ENCODE assay signal across 22 cellular contexts in genomic region chr5:82178378-82178777, GRCh38.
A peak's percentile ranks its signal among the peaks of the same experiment; 100 is the strongest.
DNase-seq lines count a peak whose midpoint lies in the region; ATAC-seq, FAIRE-seq and TF ChIP-seq lines count a peak whose summit lies in the region.
"Had no signal": no experiment of that assay in that cellular context is flagged by ENCODE, and none has a peak within 500 bp of the region (broad histone marks: within the 10 kb centered on the region; RNA-seq: fewer than 3 reads in every experiment).

No MANE protein-coding gene starts in this region.

- H3K4me3 ChIP-seq in CD8-positive, alpha-beta T cell (ENCODE audit: low read depth, low read length), result no peak overlapping the region
- no peak overlapping the region for H3K4me3 ChIP-seq in IMR-90 (ENCODE audit: insufficient read depth, low read depth, low read length)
- H3K4me3 ChIP-seq in H1 (ENCODE audit: extremely low read depth in 1 of 4, insufficient read depth in 2 of 4, low read depth in 3 of 4, low read length in 4 of 4), result no peak overlapping the region
- H3K4me3 ChIP-seq: BLaER1, GM12878 had no signal

- no peaks in the 10 kb centered on the region for H3K27me3 Mint-ChIP-seq in CD8-positive, alpha-beta T cell (ENCODE audit: low read depth)
- H3K27me3 Mint-ChIP-seq: B cell; CD4-positive, CD25-positive, alpha-beta regulatory T cell; CD8-positive, alpha-beta memory T cell had no signal

- H3K9me3 Mint-ChIP-seq in CD8-positive, alpha-beta T cell, result no peaks in the 10 kb centered on the region
- H3K9me3 Mint-ChIP-seq: CD8-positive, alpha-beta memory T cell had no signal

- H3K4me1 ChIP-seq in CD8-positive, alpha-beta T cell (ENCODE audit: insufficient read depth, low read length), result no peaks in the 10 kb centered on the region
- H3K4me1 ChIP-seq in IMR-90 (ENCODE audit: control insufficient read depth, insufficient read depth, low read length) (peaks cover 2% of the 10 kb centered on the region; the same call in 1 of the 2 replicates), H1 (replicated peaks in 1 of 4; ENCODE audit: control insufficient read depth in 3 of 4, insufficient read depth in 4 of 4, low read length in 3 of 4) (no peaks in the 10 kb centered on the region)
- H3K4me1 ChIP-seq: BLaER1 had no signal

- peak overlapping the region; percentile 16 for H3K27ac Mint-ChIP-seq in CD8-positive, alpha-beta T cell
- H3K27ac Mint-ChIP-seq: B cell; CD4-positive, CD25-positive, alpha-beta regulatory T cell had no signal

- H3K56ac ChIP-seq in IMR-90 (ENCODE audit: extremely low read depth, insufficient read depth, low read length), result no peak overlapping the region
- H3K56ac ChIP-seq in H1 (replicated peaks; ENCODE audit: insufficient read length, low read depth, low read length), result no peak overlapping the region

- H3K9me1 ChIP-seq in IMR-90 (ENCODE audit: insufficient read depth, low read length), result 0 out of 2 replicates have a peak, but pooled peaks cover 2% of the 10 kb centered on the region

- no peak overlapping the region for H3K27ac ChIP-seq in CD8-positive, alpha-beta T cell (ENCODE audit: low read depth, low read length)
- H3K27ac ChIP-seq in IMR-90 (ENCODE audit: insufficient read depth, low read length) (no peak overlapping the region), H1 (ENCODE audit: low read depth, low read length) (no peak overlapping the region)
- H3K27ac ChIP-seq: BLaER1, C4-2B had no signal

- H3K4me2 ChIP-seq in IMR-90 (ENCODE audit: low read depth, low read length), result no peak overlapping the region
- H3K4me2 ChIP-seq in H1 (ENCODE audit: insufficient read depth in 1 of 2, low read depth in 2 of 2, low read length in 2 of 2), result no peak overlapping the region
- H3K4me2 ChIP-seq: BLaER1 had no signal

- in situ Hi-C loops in IMR-90 (cut with MboI; ENCODE audit: low sequenced_read_pairs), result no loop called here

- H3K79me2 ChIP-seq in H1 (ENCODE audit: control insufficient read depth in 1 of 2, insufficient read depth in 2 of 2, low read length in 2 of 2), result no peaks in the 10 kb centered on the region

- WGBS in IMR-90 (ENCODE audit: extremely low coverage in 2 of 2, insufficient read length in 1 of 2), 2 experiments, result no CpG with 5 or more reads among the region's 3 CpGs
- 97% methylated on average over 3 of the region's 3 CpGs; no CpG with 5 or more reads in 1 of the 2 experiments for WGBS in H1 (ENCODE audit: extremely low coverage in 1 of 2, insufficient coverage in 1 of 2, insufficient read length in 1 of 2, insufficient replicate concordance in 2 of 2, low coverage in 1 of 2, low lambda C conversion rate in 2 of 2, missing lambda C conversion rate in 1 of 2), 2 experiments

- H4K8ac ChIP-seq in IMR-90 (ENCODE audit: low read depth in 2 of 2, low read length in 2 of 2), result no peak overlapping the region
- no peak overlapping the region for H4K8ac ChIP-seq in H1 (ENCODE audit: extremely low read depth, insufficient read depth, low read length)

- H4K91ac ChIP-seq in IMR-90 (ENCODE audit: insufficient read depth, low read depth, low read length) (no peak overlapping the region), H1 (replicated peaks; ENCODE audit: insufficient read length, low read length) (no peak overlapping the region)

- no peak for TF ChIP-seq CTCF in CD8-positive, alpha-beta T cell (IDR thresholded peaks at IDR 0.05)
- TF ChIP-seq CTCF in IMR-90 (conservative IDR thresholded peaks at IDR 0.05; ENCODE audit: low read depth, low read length) (no peak), H1 (IDR thresholded peaks at IDR 0.05; ENCODE audit: control extremely low read depth in 1 of 3, insufficient read depth in 1 of 3, low read depth in 1 of 3, low read length in 3 of 3) (no peak)

- H3K4ac ChIP-seq in IMR-90 (ENCODE audit: low read depth, low read length) (no peak overlapping the region), H1 (replicated peaks; ENCODE audit: insufficient read length, low read depth, low read length) (no peak overlapping the region)

- H2BK120ac ChIP-seq in IMR-90 (ENCODE audit: low read depth, low read length) (no peak overlapping the region), H1 (replicated peaks; ENCODE audit: low read depth, low read length) (no peak overlapping the region)

- POLR2A ChIA-PET in CD8-positive, alpha-beta T cell (lab: Charles Lee), result no interaction called here
- POLR2A ChIA-PET in IMR-90 (lab: Charles Lee; ENCODE audit: unreplicated experiment), result no interaction called here
- POLR2A ChIA-PET in H1 (lab: Charles Lee; ENCODE audit: partially characterized antibody), result interaction anchor here (0.7 kb wide), 1 partner anchor 380 kb away, joined by 4 read pairs; no protein-coding TSS in a partner anchor

- no peak overlapping the region for H3K23ac ChIP-seq in IMR-90 (ENCODE audit: low read depth, low read length)
- H3K23ac ChIP-seq in H1 (ENCODE audit: insufficient read length), result no peak overlapping the region

- H2BK20ac ChIP-seq in IMR-90 (ENCODE audit: low read depth, low read length), result no peak overlapping the region
- no peak overlapping the region for H2BK20ac ChIP-seq in H1 (ENCODE audit: low read length)

- no peak for TF ChIP-seq EP300 in H1 (IDR thresholded peaks at IDR 0.05; ENCODE audit: borderline replicate concordance in 1 of 2, low read depth in 2 of 2, low read length in 2 of 2)

- no peak overlapping the region for H2BK15ac ChIP-seq in IMR-90 (ENCODE audit: low read depth, low read length)
- H2BK15ac ChIP-seq in H1 (ENCODE audit: low read length), result no peak overlapping the region

- H4K5ac ChIP-seq in IMR-90 (ENCODE audit: low read depth, low read length) (no peak overlapping the region), H1 (ENCODE audit: insufficient read length, low read depth, low read length) (no peak overlapping the region)

- TF ChIP-seq POLR2A in IMR-90 (IDR thresholded peaks at IDR 0.05; ENCODE audit: low read depth, low read length), result no peak
- TF ChIP-seq POLR2A in H1 (IDR thresholded peaks at IDR 0.05; ENCODE audit: control extremely low read depth in 1 of 2, low read depth in 2 of 2, low read length in 2 of 2), result no peak

- H4K20me1 ChIP-seq in IMR-90 (ENCODE audit: insufficient read depth, low read length), result no peaks in the 10 kb centered on the region
- H4K20me1 ChIP-seq in H1 (replicated peaks in 1 of 2; ENCODE audit: control insufficient read depth in 1 of 2, insufficient read depth in 2 of 2, low read length in 2 of 2), result no peaks in the 10 kb centered on the region
- H4K20me1 ChIP-seq: BLaER1 had no signal

- no peak overlapping the region for H3K4me3 Mint-ChIP-seq in CD8-positive, alpha-beta T cell
- H3K4me3 Mint-ChIP-seq: B cell; CD4-positive, CD25-positive, alpha-beta regulatory T cell; CD8-positive, alpha-beta memory T cell had no signal

- peaks cover 21% of the 10 kb centered on the region for H3K36me3 Mint-ChIP-seq in CD8-positive, alpha-beta T cell

- H3K9ac ChIP-seq in IMR-90 (ENCODE audit: low read depth, low read length) (no peak overlapping the region), H1 (replicated peaks in 1 of 4; ENCODE audit: extremely low read depth in 1 of 4, low read depth in 3 of 4, low read length in 3 of 4) (no peak overlapping the region)
- H3K9ac ChIP-seq: BLaER1 had no signal

- H2AK5ac ChIP-seq in IMR-90 (ENCODE audit: low read depth, low read length) (no peak overlapping the region), H1 (ENCODE audit: low read depth, low read length) (no peak overlapping the region)

- H3K36me3 ChIP-seq in CD8-positive, alpha-beta T cell (ENCODE audit: insufficient read depth, low read length), result no peaks in the 10 kb centered on the region
- H3K36me3 ChIP-seq in IMR-90 (ENCODE audit: control insufficient read depth, insufficient read depth, low read length) (no peaks in the 10 kb centered on the region), H1 (ENCODE audit: control insufficient read depth in 2 of 4, insufficient read depth in 4 of 4, low read length in 3 of 4) (no peaks in the 10 kb centered on the region; a peak in 1 of 8 replicates)

- peaks cover 6% of the 10 kb centered on the region for H3K4me1 Mint-ChIP-seq in CD8-positive, alpha-beta T cell (ENCODE audit: low read depth)
- H3K4me1 Mint-ChIP-seq: CD4-positive, CD25-positive, alpha-beta regulatory T cell had no signal

- CTCF ChIA-PET in CD8-positive, alpha-beta T cell (lab: Charles Lee), result interaction anchor here (1.1 to 1.2 kb wide), 2 partner anchors 13 kb away, joined by 3 read pairs; no protein-coding TSS in a partner anchor
- CTCF ChIA-PET in IMR-90 (lab: Yijun Ruan, JAX), result no interaction called here
- CTCF ChIA-PET in H1 (lab: Charles Lee; ENCODE audit: partially characterized antibody), result interaction anchor here (0.7 to 8.1 kb wide), 7 partner anchors 11 to 886 kb away, joined by 3 to 62 read pairs (median 4); no protein-coding TSS in a partner anchor

- no peak overlapping the region for H2AK9ac ChIP-seq in IMR-90 (replicated peaks; ENCODE audit: low read depth, low read length, poor library complexity)

- ATAC-seq in CD8-positive, alpha-beta T cell, result no peak
- ATAC-seq in IMR-90 (ENCODE audit: low read depth) (no peak), Right ventricle myocardium superior (ENCODE audit: poor library complexity) (no peak)
- ATAC-seq: GM12878 had no signal

- H3K27me3 ChIP-seq in CD8-positive, alpha-beta T cell (ENCODE audit: insufficient read depth, low read length), result no peaks in the 10 kb centered on the region
- H3K27me3 ChIP-seq in IMR-90 (ENCODE audit: control insufficient read depth, insufficient read depth, low read length), result no peaks in the 10 kb centered on the region
- peaks cover 0 to 1% (median 0%) of the 10 kb centered on the region in 4 experiments; a peak in 1 of 7 replicates for H3K27me3 ChIP-seq in H1 (replicated peaks in 1 of 4; ENCODE audit: control insufficient read depth in 3 of 4, extremely low read depth in 1 of 4, insufficient read depth in 3 of 4, low read length in 3 of 4)
- H3K27me3 ChIP-seq: BLaER1 had no signal

- intact Hi-C loops in CD8-positive, alpha-beta T cell (cut with DNase I, micrococcal nuclease), result no loop called here
- intact Hi-C loops in IMR-90 (cut with micrococcal nuclease) (no loop called here), Right ventricle myocardium superior (cut with DNase I) (no loop called here)

- no peaks in the 10 kb centered on the region for H3K79me1 ChIP-seq in IMR-90 (ENCODE audit: low read depth in 1 of 2, low read length in 2 of 2)
- H3K79me1 ChIP-seq in H1 (ENCODE audit: low read depth, low read length), result no peaks in the 10 kb centered on the region

- dilution Hi-C loops in IMR-90 (cut with HindIII; ENCODE audit: low sequenced_read_pairs, unreplicated experiment), result no loop called here

- H2BK5ac ChIP-seq in IMR-90 (ENCODE audit: low read depth, low read length, poor library complexity, severe bottlenecking), result no peak overlapping the region
- H2BK5ac ChIP-seq in H1 (ENCODE audit: low read depth, low read length), result no peak overlapping the region

- H3K23me2 ChIP-seq in H1 (ENCODE audit: low read depth, low read length), result no peaks in the 10 kb centered on the region

- BruUV-seq in IMR-90 (replicated peaks; lab: Mats Ljungman, UMichigan), result no TSS peak

- H3K9me3 ChIP-seq in CD8-positive, alpha-beta T cell (ENCODE audit: low read length), result no peaks in the 10 kb centered on the region
- H3K9me3 ChIP-seq in IMR-90 (ENCODE audit: control insufficient read depth, insufficient read depth, low read length), result no peaks in the 10 kb centered on the region
- no peaks in the 10 kb centered on the region for H3K9me3 ChIP-seq in H1 (ENCODE audit: insufficient read depth in 2 of 2, low read depth in 1 of 2, low read length in 1 of 2)
- H3K9me3 ChIP-seq: BLaER1 had no signal

- H3K18ac ChIP-seq in IMR-90 (ENCODE audit: low read depth, low read length), result no peak overlapping the region
- H3K18ac ChIP-seq in H1 (ENCODE audit: extremely low read depth, low read length), result no peak overlapping the region

- H3K14ac ChIP-seq in IMR-90 (replicated peaks; ENCODE audit: low read depth, low read length) (no peak overlapping the region), H1 (ENCODE audit: insufficient read length) (no peak overlapping the region)

- TF ChIP-seq RAD21 in IMR-90 (IDR thresholded peaks at IDR 0.05; ENCODE audit: low read length) (no peak), H1 (IDR thresholded peaks at IDR 0.05 in 1 of 2, conservative IDR thresholded peaks at IDR 0.05 in 1 of 2; ENCODE audit: low read depth in 2 of 2, low read length in 2 of 2) (no peak)

- no peak overlapping the region for H2AFZ ChIP-seq in IMR-90 (replicated peaks; ENCODE audit: low read length, poor library complexity)
- H2AFZ ChIP-seq in H1 (ENCODE audit: low read length), result no peak overlapping the region

- FAIRE-seq in H1 (lab: Jason Lieb, UNC), result no peak
- FAIRE-seq: D721Med, GM12878, GM18507 had no signal

- no peak for DNase-seq in CD8-positive, alpha-beta T cell
- no peak for DNase-seq in IMR-90
- DNase-seq in NCI-H2227 treated with DMSO at 0.1 percent for 48 hours (lab: John Stamatoyannopoulos, UW), result peak; percentile 44
- DNase-seq in H1 (ENCODE audit: low read depth in 1 of 2, low spot score in 2 of 2), result no peak
- no peak for DNase-seq in Right ventricle myocardium superior
- no peak for DNase-seq in RKO (ENCODE audit: low spot score)
- DNase-seq in amygdala (lab: John Stamatoyannopoulos, UW), result no peak
- DNase-seq: CD4-positive, CD25-positive, alpha-beta regulatory T cell; CD8-positive, alpha-beta memory T cell; DMS 273 treated with DMSO at 0.1 percent for 48 hours; DMS79; EL; GDM1; GOT3; H7; HCEC 1CT had no signal

- no peak overlapping the region for H2BK12ac ChIP-seq in H1 (ENCODE audit: low read depth, low read length)
